18 cellular contexts compared by ENCODE assay signal in genomic region chr22:37516456-37516855, GRCh38. TPM values are rescaled to one million over a fixed set of nuclear protein-coding genes. Genes with fewer than 3 reads are reported as not detected.
A peak's percentile ranks its signal among the peaks of the same experiment; 100 is the strongest.
DNase-seq lines count a peak whose midpoint lies in the region; ATAC-seq, FAIRE-seq and TF ChIP-seq lines count a peak whose summit lies in the region.
"Had no signal": no experiment of that assay in that cellular context is flagged by ENCODE, and none has a peak within 500 bp of the region (broad histone marks: within the 10 kb centered on the region; RNA-seq: fewer than 3 reads in every experiment).

No MANE protein-coding gene starts in this region.

- no peak overlapping the region for H3K27ac Mint-ChIP-seq in osteocyte (ENCODE audit: unreplicated experiment)
- H3K27ac Mint-ChIP-seq: CD4-positive, CD25-positive, alpha-beta regulatory T cell; IgD-negative memory B cell had no signal

- no peak overlapping the region for H3K27ac ChIP-seq in mammary epithelial cell (ENCODE audit: insufficient read depth, low read depth, low read length)
- no peak overlapping the region for H3K27ac ChIP-seq in breast epithelium
- peak overlapping the region; percentile 96; the same call in 1 of the 2 replicates for H3K27ac ChIP-seq in RWPE1
- H3K27ac ChIP-seq: 22Rv1; BLaER1 treated with 17β-estradiol and CSF1 and Interleukin-3, amounts not matched to agents 10 nM and 100 nM; KMS-11 had no signal

- H3K27me3 ChIP-seq in mammary epithelial cell (ENCODE audit: insufficient read depth, low read length): no peaks in the 10 kb centered on the region
- H3K27me3 ChIP-seq in breast epithelium: no peaks in the 10 kb centered on the region

- H3K36me3 ChIP-seq in mammary epithelial cell (ENCODE audit: insufficient read depth, low read length) (peaks cover 18% of the 10 kb centered on the region), breast epithelium (no peaks in the 10 kb centered on the region)
- H3K36me3 ChIP-seq: BLaER1 treated with 17β-estradiol and CSF1 and Interleukin-3, amounts not matched to agents 10 nM and 100 nM had no signal

- CTCF ChIA-PET in mammary epithelial cell (lab: Charles Lee; ENCODE audit: low non-redundant PET) (no interaction called here), RWPE1 (lab: Yijun Ruan, JAX) (no interaction called here)

- FAIRE-seq in islet of Langerhans (lab: Jason Lieb, UNC): peak; percentile 9
- FAIRE-seq: GM12891, GM19239 had no signal

- no TSS peak for BruUV-seq in mammary epithelial cell (replicated peaks; lab: Mats Ljungman, UMichigan)

- TF ChIP-seq CTCF in mammary epithelial cell (conservative IDR thresholded peaks at IDR 0.05 in 1 of 2, IDR thresholded peaks at IDR 0.05 in 1 of 2; ENCODE audit: extremely low read depth in 1 of 2, insufficient read depth in 1 of 2, low read depth in 1 of 2, low read length in 2 of 2) (no peak), breast epithelium (IDR thresholded peaks at IDR 0.05) (no peak), RWPE1 (conservative IDR thresholded peaks at IDR 0.05; ENCODE audit: low read depth) (no peak), osteocyte (IDR thresholded peaks at IDR 0.05) (no peak)

- 100% methylated on average over 1 of the region's 1 CpG for WGBS in mammary epithelial cell (ENCODE audit: low coverage, missing lambda C conversion rate)

- ATAC-seq in HG03039 (IDR thresholded peaks at IDR 0.05; ENCODE audit: unreplicated experiment) (no peak), GM18519 (IDR thresholded peaks at IDR 0.05; ENCODE audit: low FRiP score, unreplicated experiment) (no peak), GM18867 (IDR thresholded peaks at IDR 0.05; ENCODE audit: unreplicated experiment) (no peak)

- H3K4me3 Mint-ChIP-seq in osteocyte (ENCODE audit: unreplicated experiment): peak overlapping the region; percentile 10
- H3K4me3 Mint-ChIP-seq: IgD-negative memory B cell had no signal

- H3K9me3 Mint-ChIP-seq in osteocyte (ENCODE audit: unreplicated experiment): peaks cover 3% of the 10 kb centered on the region
- H3K9me3 Mint-ChIP-seq: CD4-positive, CD25-positive, alpha-beta regulatory T cell had no signal

- H3K79me2 ChIP-seq in mammary epithelial cell (ENCODE audit: insufficient read depth, low read length): peaks cover 74% of the 10 kb centered on the region

- in situ Hi-C loops in mammary epithelial cell (cut with MboI; ENCODE audit: low sequenced_read_pairs in 2 of 2): no loop called here

- DNase-seq in mammary epithelial cell (no peak), breast epithelium (ENCODE audit: low spot score in 2 of 2) (no peak), RWPE1 (ENCODE audit: low spot score) (no peak), osteocyte (ENCODE audit: extremely low spot score, unreplicated experiment) (no peak)
- DNase-seq: Calu3; CD4-positive, CD25-positive, alpha-beta regulatory T cell; DMS 273 treated with DMSO at 0.1 percent for 48 hours; HCEC 1CT had no signal

- no peaks in the 10 kb centered on the region for H3K27me3 Mint-ChIP-seq in osteocyte (ENCODE audit: unreplicated experiment)

- no peak overlapping the region for H3K9ac ChIP-seq in mammary epithelial cell (ENCODE audit: insufficient read depth, low read length)
- H3K9ac ChIP-seq: BLaER1 treated with 17β-estradiol and CSF1 and Interleukin-3, amounts not matched to agents 10 nM and 100 nM; KMS-11 had no signal

- H3K4me1 Mint-ChIP-seq in osteocyte (ENCODE audit: unreplicated experiment): peaks cover 70% of the 10 kb centered on the region

- H3K4me3 ChIP-seq in mammary epithelial cell (replicated peaks in 1 of 3; ENCODE audit: insufficient read depth in 1 of 3, low read depth in 2 of 3, low read length in 3 of 3): peak overlapping the region in 2 of 3 experiments; percentile 31 to 49
- no peak overlapping the region for H3K4me3 ChIP-seq in breast epithelium
- H3K4me3 ChIP-seq: BLaER1 treated with 17β-estradiol and CSF1 and Interleukin-3, amounts not matched to agents 10 nM and 100 nM had no signal

- intact Hi-C loops in mammary epithelial cell (cut with micrococcal nuclease): no loop called here
- intact Hi-C loops in breast epithelium (cut with DNase I; ENCODE audit: low total_unique reads): no loop called here

- peaks cover 19% of the 10 kb centered on the region for H3K36me3 Mint-ChIP-seq in osteocyte (ENCODE audit: unreplicated experiment)
- H3K36me3 Mint-ChIP-seq: CD4-positive, CD25-positive, alpha-beta regulatory T cell; IgD-negative memory B cell had no signal

- H2AFZ ChIP-seq in mammary epithelial cell (ENCODE audit: low read depth, low read length): no peak overlapping the region

- peaks cover 52% of the 10 kb centered on the region for H3K4me1 ChIP-seq in mammary epithelial cell (ENCODE audit: insufficient read depth, low read length)
- peaks cover 0 to 4% of the 10 kb centered on the region in 2 donors for H3K4me1 ChIP-seq in breast epithelium

- H3K9me3 ChIP-seq in mammary epithelial cell (replicated peaks; ENCODE audit: insufficient read depth, low read length): no peaks in the 10 kb centered on the region
- H3K9me3 ChIP-seq in breast epithelium: no peaks in the 10 kb centered on the region
- H3K9me3 ChIP-seq: BLaER1 treated with 17β-estradiol and CSF1 and Interleukin-3, amounts not matched to agents 10 nM and 100 nM had no signal

- dilution Hi-C loops in mammary epithelial cell (cut with HindIII; ENCODE audit: low sequenced_read_pairs): no loop called here

- TF ChIP-seq POLR2A in breast epithelium (IDR thresholded peaks at IDR 0.05): no peak

- POLR2A ChIA-PET in RWPE1 (lab: Yijun Ruan, JAX; ENCODE audit: low non-redundant PET): no interaction called here

- H4K20me1 ChIP-seq in mammary epithelial cell (ENCODE audit: insufficient read depth, low read length): no peaks in the 10 kb centered on the region

- H3K4me2 ChIP-seq in mammary epithelial cell (ENCODE audit: insufficient read depth, low read depth, low read length): peak overlapping the region; percentile 86
- H3K4me2 ChIP-seq: KMS-11 had no signal

RNA-seq across cellular contexts. Expression of gene CARD10, which starts 2.8 kb away (rescaled TPM):
- 100 to 1,000 TPM in 1 of 2 donors, 10 to 100 TPM in 1; 62.0 to 152 TPM for total RNA-seq in mammary epithelial cell
- 71.0 TPM for polyA plus RNA-seq in mammary epithelial cell
- polyA minus RNA-seq in mammary epithelial cell: 118 TPM
- total RNA-seq in breast epithelium: 10 to 100 TPM in 2 of 3 donors, 1 to 10 TPM in 1; 2.9 to 12.1 (median 10.2) TPM
- 29.2 and 31.5 TPM in 2 replicates for total RNA-seq in osteocyte
- total RNA-seq: CD4-positive, CD25-positive, alpha-beta regulatory T cell had no signal
- polyA plus RNA-seq: CD4-positive, CD25-positive, alpha-beta regulatory T cell; IgD-negative memory B cell had no signal

RNA-seq across cellular contexts. Expression of gene MFNG, which starts 30.3 kb away (rescaled TPM):
- total RNA-seq in mammary epithelial cell: 10 to 100 TPM in 1 of 2 donors, 1 to 10 TPM in 1; 3.5 to 48.9 TPM
- polyA plus RNA-seq in mammary epithelial cell: 6.0 TPM
- not detected for polyA minus RNA-seq in mammary epithelial cell
- total RNA-seq in breast epithelium: 10 to 100 TPM in 2 of 3 donors, 1 to 10 TPM in 1; 9.4 to 20.6 (median 17.8) TPM
- 1.5 and 2.3 TPM in 2 replicates for total RNA-seq in osteocyte

RNA-seq across cellular contexts. Expression of gene CDC42EP1, which starts 43.8 kb away (rescaled TPM):
- total RNA-seq in mammary epithelial cell (10 to 100 TPM; 17.5 to 98.4 TPM), breast epithelium (10 to 100 TPM; 13.8 to 43.0 (median 29.8) TPM), osteocyte (282 and 283 TPM in 2 replicates)
- polyA plus RNA-seq in mammary epithelial cell: 12.7 TPM
- polyA minus RNA-seq in mammary epithelial cell: 32.2 TPM
- total RNA-seq: CD4-positive, CD25-positive, alpha-beta regulatory T cell had no signal
- polyA plus RNA-seq: CD4-positive, CD25-positive, alpha-beta regulatory T cell had no signal

Comparison
In these comparisons a context has a peak if more than half of its experiments do, and no peak if none do; other contexts are left out.
1. H3K4me3 ChIP-seq: peak in mammary epithelial cell (2 of 3); none in breast epithelium (0 of 3).